In genomic region chr11:102807921-102808320, GRCh38 we compare ENCODE assay signal across 9 cellular contexts.
A peak's percentile ranks its signal among the peaks of the same experiment; 100 is the strongest.
DNase-seq lines count a peak whose midpoint lies in the region; ATAC-seq and TF ChIP-seq lines count a peak whose summit lies in the region.
"Had no signal": no experiment of that assay in that cellular context is flagged by ENCODE, and none has a peak within 500 bp of the region (broad histone marks: within the 10 kb centered on the region; RNA-seq: fewer than 3 reads in every experiment).

No MANE protein-coding gene starts in this region.

- TF ChIP-seq CTCF in retinal pigment epithelial cell (conservative IDR thresholded peaks at IDR 0.05; ENCODE audit: low read depth, low read length) (peak; percentile 37), tibial artery (IDR thresholded peaks at IDR 0.05) (no peak)

- peak; percentile 26 for DNase-seq in NCI-H146 (lab: John Stamatoyannopoulos, UW)
- no peak for DNase-seq in NCI-H146 treated with DMSO at 0.1 percent for 48 hours (lab: John Stamatoyannopoulos, UW; ENCODE audit: unreplicated experiment)
- DNase-seq in T47D (ENCODE audit: low read depth in 1 of 2, low spot score in 1 of 2): peak; percentile 47 to 91
- DNase-seq in retinal pigment epithelial cell (ENCODE audit: low read depth): no peak
- no peak for DNase-seq in C1 segment of cervical spinal cord (lab: John Stamatoyannopoulos, UW)
- DNase-seq in tibial artery: no peak
- DNase-seq: SIG-M5 had no signal

- intact Hi-C loops in tibial artery (cut with DNase I; ENCODE audit: low total_unique reads): no loop called here

- H3K27me3 ChIP-seq in tibial artery: no peaks in the 10 kb centered on the region

- in situ Hi-C loops in T47D (cut with HindIII; ENCODE audit: low pct_unique_long_range_greater_than_20kb, low sequenced_read_pairs): no loop called here

- H3K4me1 ChIP-seq in tibial artery: no peaks in the 10 kb centered on the region

- H3K9me3 ChIP-seq in tibial artery: no peaks in the 10 kb centered on the region

- no peak overlapping the region for H3K4me3 ChIP-seq in retinal pigment epithelial cell (ENCODE audit: low read length)
- no peak overlapping the region for H3K4me3 ChIP-seq in tibial artery

- no peaks in the 10 kb centered on the region for H3K36me3 ChIP-seq in tibial artery

- peak; percentile 59 for ATAC-seq in HG03432 (IDR thresholded peaks at IDR 0.05; ENCODE audit: unreplicated experiment)
- no peak for ATAC-seq in GM19328 (IDR thresholded peaks at IDR 0.05; ENCODE audit: unreplicated experiment)

- H3K27ac ChIP-seq in tibial artery: no peak overlapping the region

Comparison
In these comparisons a context has a peak if more than half of its experiments do, and no peak if none do; other contexts are left out.
1. DNase-seq: peak in NCI-H146 (single experiment) and T47D (2 of 2); none in NCI-H146 treated with DMSO at 0.1 percent for 48 hours (single experiment), retinal pigment epithelial cell (single experiment), C1 segment of cervical spinal cord (0 of 14) and tibial artery (0 of 2).